Comparison of ENCODE assay signal across 8 cellular contexts in genomic region chr13:25286969-25287961, GRCh38. TPM values are rescaled to one million over a fixed set of nuclear protein-coding genes. Genes with fewer than 3 reads are reported as not detected.
A peak's percentile ranks its signal among the peaks of the same experiment; 100 is the strongest.
DNase-seq lines count a peak whose midpoint lies in the region; ATAC-seq and TF ChIP-seq lines count a peak whose summit lies in the region.

Gene MTMR6 (minus strand): TSS chr13:25287488. CDS start chr13:25287247, 241 bp downstream.

- H3K27me3 ChIP-seq in SU-DHL-6 (ENCODE audit: low read length) (no peaks in the 10 kb centered on the region), trophoblast cell (ENCODE audit: insufficient read depth, low read length) (no peaks in the 10 kb centered on the region), transverse colon (peaks cover 28% of the 10 kb centered on the region)

- H3K4me3 ChIP-seq in GM12865 (ENCODE audit: low read depth, low read length) = peak within 1 kb of the TSS; percentile 88
- H3K4me3 ChIP-seq in SU-DHL-6 (ENCODE audit: insufficient read depth, low read length, poor library complexity, severe bottlenecking) = peak within 1 kb of the TSS; percentile 68
- peak within 1 kb of the TSS; percentile 97 for H3K4me3 ChIP-seq in trophoblast cell (ENCODE audit: low read depth, low read length)
- H3K4me3 ChIP-seq in transverse colon = peak within 1 kb of the TSS; percentile 68 to 88 (median 74)

- no peaks in the 10 kb centered on the region for H3K9me3 ChIP-seq in SU-DHL-6 (ENCODE audit: insufficient read depth, low read length)
- no peaks in the 10 kb centered on the region for H3K9me3 ChIP-seq in trophoblast cell (ENCODE audit: insufficient read depth, low read depth, low read length)
- H3K9me3 ChIP-seq in transverse colon = no peaks in the 10 kb centered on the region

- no peak within 1 kb of the TSS for H2AK5ac ChIP-seq in trophoblast cell (ENCODE audit: low read length)

- H3K36me3 ChIP-seq in SU-DHL-6 (ENCODE audit: low read length) (no peaks in the 10 kb centered on the region), trophoblast cell (ENCODE audit: control insufficient read depth in 1 of 2, insufficient read depth in 2 of 2, low read length in 2 of 2) (peaks cover 0 to under 1% of the 10 kb centered on the region in 2 experiments), transverse colon (no peaks in the 10 kb centered on the region)

- H3K4me2 ChIP-seq in SU-DHL-6 (ENCODE audit: low read depth, low read length, poor library complexity, severe bottlenecking) (peak within 1 kb of the TSS; percentile 64), trophoblast cell (ENCODE audit: low read length) (peak within 1 kb of the TSS; percentile 83)

- TF ChIP-seq POLR2A in transverse colon (IDR thresholded peaks at IDR 0.05) = peak; percentile 77

- peak within 1 kb of the TSS; percentile 84 for H3K27ac ChIP-seq in SU-DHL-6 (ENCODE audit: low read depth, low read length)
- peak within 1 kb of the TSS; percentile 70 for H3K27ac ChIP-seq in trophoblast cell (ENCODE audit: low read depth, low read length)
- peak within 1 kb of the TSS; percentile 90 to 91 (median 90) for H3K27ac ChIP-seq in transverse colon

- H3K4ac ChIP-seq in trophoblast cell (ENCODE audit: low read depth, low read length) = peak within 1 kb of the TSS; percentile 57

- H3K4me1 ChIP-seq in trophoblast cell (ENCODE audit: control insufficient read depth in 1 of 2, insufficient read depth in 2 of 2, low read length in 2 of 2) (no peaks in the 10 kb centered on the region), transverse colon (peaks cover 4 to 26% (median 6%) of the 10 kb centered on the region in 4 donors)

- no peak within 1 kb of the TSS for H2BK12ac ChIP-seq in trophoblast cell (ENCODE audit: low read length)

- peaks cover 5% of the 10 kb centered on the region for H3K79me1 ChIP-seq in trophoblast cell (ENCODE audit: low read length)

- peak within 1 kb of the TSS; percentile 64 for H3K18ac ChIP-seq in trophoblast cell (ENCODE audit: low read length)

- intact Hi-C loops in Right ventricle myocardium inferior (cut with DNase I) (loop anchor here (1.0 kb wide), 1 partner anchor 14 kb away; the partner anchor contains the start of gene NUP58), transverse colon (cut with DNase I; ENCODE audit: low total_unique reads) (no loop called here)

- H4K91ac ChIP-seq in trophoblast cell (ENCODE audit: low read depth, low read length) = peak within 1 kb of the TSS; percentile 76

- H3K9me2 ChIP-seq in SU-DHL-6 (replicated peaks; ENCODE audit: insufficient read depth, low read length) = no peaks in the 10 kb centered on the region

- in situ Hi-C loops in transverse colon (cut with MboI; ENCODE audit: low pct_ligation_motif_present in 1 of 4, low pct_unique_long_range_greater_than_20kb in 1 of 4, low sequenced_read_pairs in 3 of 4) = loop anchor here in 1 of 4 donors (25.0 kb wide), 1 partner anchor 900 kb away; no protein-coding TSS in a partner anchor

- TF ChIP-seq EP300 in transverse colon (IDR thresholded peaks at IDR 0.05; ENCODE audit: low read depth) = no peak

- H4K8ac ChIP-seq in trophoblast cell (ENCODE audit: low read depth, low read length) = peak within 1 kb of the TSS; percentile 87

- peak within 1 kb of the TSS; percentile 72 for H4K12ac ChIP-seq in trophoblast cell (ENCODE audit: low read depth, low read length)

- H3K79me2 ChIP-seq in SU-DHL-6 (ENCODE audit: insufficient read depth, low read length) (peaks cover 39% of the 10 kb centered on the region), trophoblast cell (ENCODE audit: control insufficient read depth, insufficient read depth, low read length, poor library complexity) (peaks cover 8% of the 10 kb centered on the region)

- DNase-seq in GM12865 (ENCODE audit: low read depth) (peak; percentile 98), NCI-H1105 (lab: John Stamatoyannopoulos, UW) (peak; percentile 60), Right ventricle myocardium inferior (ENCODE audit: missing footprints) (peak; percentile 97), trophoblast cell (peak; percentile 76 to 90), transverse colon (peak; percentile 94)
- DNase-seq in activated naive CD8-positive, alpha-beta T cell treated with anti-CD3 and anti-CD28 coated beads, Interleukin-2, amount 50 U/mL, for 16 hours (ENCODE audit: low read depth, low spot score) = peak; percentile 87

- H2BK120ac ChIP-seq in trophoblast cell (ENCODE audit: insufficient read depth, low read length, poor library complexity) = peak within 1 kb of the TSS; percentile 40

- H3K9ac ChIP-seq in SU-DHL-6 (ENCODE audit: low read length) = peak within 1 kb of the TSS; percentile 85
- peak within 1 kb of the TSS; percentile 83 for H3K9ac ChIP-seq in trophoblast cell (ENCODE audit: low read length)

- TF ChIP-seq CTCF in GM12865 (IDR thresholded peaks at IDR 0.05; ENCODE audit: insufficient read depth, low read depth, low read length, missing control alignments) (peak; percentile 98), SU-DHL-6 (IDR thresholded peaks at IDR 0.05; ENCODE audit: insufficient read depth, low read length, poor library complexity, severe bottlenecking) (peak; percentile 94), transverse colon (IDR thresholded peaks at IDR 0.05) (peak; percentile 100)

- ATAC-seq in HG02623 (IDR thresholded peaks at IDR 0.05; ENCODE audit: unreplicated experiment) (peak; percentile 97), Right ventricle myocardium inferior (peak; percentile 98)

- no peak within 1 kb of the TSS for H3K23ac ChIP-seq in trophoblast cell (ENCODE audit: low read length)

- H2BK5ac ChIP-seq in trophoblast cell (ENCODE audit: low read depth, low read length, poor library complexity) = peak within 1 kb of the TSS; percentile 18

- H4K20me1 ChIP-seq in SU-DHL-6 (ENCODE audit: low read depth, low read length) = no peaks in the 10 kb centered on the region; the same call in 1 of the 2 replicates

- WGBS in trophoblast cell (ENCODE audit: extremely low coverage, insufficient coverage, insufficient read length) = no CpG with 5 or more reads among the region's 65 CpGs
- 2 to 5% methylated on average over 17 to 65 of the region's 65 CpGs for WGBS in transverse colon (ENCODE audit: low coverage in 1 of 2), 2 donors

- H3F3A ChIP-seq in SU-DHL-6 (ENCODE audit: insufficient read depth) = peaks cover 6% of the 10 kb centered on the region; the same call in 1 of the 2 replicates

- H2AFZ ChIP-seq in SU-DHL-6 (ENCODE audit: low read depth, low read length, severe bottlenecking) = peak within 1 kb of the TSS; percentile 88
- peak within 1 kb of the TSS; percentile 96 for H2AFZ ChIP-seq in trophoblast cell (ENCODE audit: insufficient read depth, low read length, poor library complexity)

- H3K14ac ChIP-seq in trophoblast cell (ENCODE audit: low read length) = peak within 1 kb of the TSS; percentile 88

RNA-seq across cellular contexts. Expression of gene MTMR6, which starts in this region (rescaled TPM):
- total RNA-seq in Right ventricle myocardium inferior (15.4 TPM), transverse colon (10 to 100 TPM in 2 of 4 donors, 1 to 10 TPM in 2; 6.4 to 16.4 (median 11.9) TPM)
- polyA plus RNA-seq in trophoblast cell (2013) = 13.4 TPM in 2 replicates

Comparison
In these comparisons a context has a peak if more than half of its experiments do, and no peak if none do; other contexts are left out.
1. Peak in every context shown above with its lines: DNase-seq, ATAC-seq, H3K4me3 ChIP-seq and H3K27ac ChIP-seq.